Comparison of ENCODE assay signal across 16 cellular contexts in the genomic region with DNA sequence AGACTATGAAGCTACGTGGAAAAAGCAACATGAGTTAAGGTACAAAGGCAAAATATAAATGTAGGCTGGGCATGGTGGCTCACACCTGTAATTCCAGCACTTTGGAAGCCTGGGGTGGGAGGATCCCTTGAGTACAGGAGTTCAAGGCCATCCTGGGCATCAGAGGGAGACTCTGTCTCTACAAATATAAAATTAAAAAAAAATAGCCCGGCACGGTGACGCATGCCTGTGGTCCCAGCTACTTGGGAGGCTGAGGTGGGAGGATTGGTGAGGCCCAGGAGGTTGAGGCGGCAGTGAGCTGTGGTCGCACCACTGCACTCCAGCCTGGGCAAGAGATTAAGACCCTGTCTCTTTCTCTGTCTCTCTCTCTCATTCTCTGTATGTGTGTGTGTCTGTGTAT. TPM values are rescaled to one million over a fixed set of nuclear protein-coding genes. Genes with fewer than 3 reads are reported as not detected.
DNase-seq lines count a peak whose midpoint lies in the region; ATAC-seq lines count a peak whose summit lies in the region.
"Had no signal": no experiment of that assay in that cellular context is flagged by ENCODE, and none has a peak within 500 bp of the region (broad histone marks: within the 10 kb centered on the region; RNA-seq: fewer than 3 reads in every experiment).

No MANE protein-coding gene starts in this region.

- H3K4me1 Mint-ChIP-seq in activated naive CD4-positive, alpha-beta T cell treated with anti-CD3 and anti-CD28 coated beads, Interleukin-2, amount 50 U/mL, for 24 hours: peaks cover 59% of the 10 kb centered on the region
- H3K4me1 Mint-ChIP-seq in IgD-negative memory B cell: peaks cover 53 to 54% (median 54%) of the 10 kb centered on the region in 3 donors
- peaks cover 77% of the 10 kb centered on the region for H3K4me1 Mint-ChIP-seq in stimulated activated memory B cell treated with anti-CD40 and anti-IgM and Interleukin-4, amounts not matched to agents 10 μg/mL and 1 μg/mL and 100 μg/mL, for 72 hours

- H3K4me3 Mint-ChIP-seq in activated naive CD4-positive, alpha-beta T cell treated with anti-CD3 and anti-CD28 coated beads, Interleukin-2, amount 50 U/mL, for 24 hours: no peak overlapping the region
- peak overlapping the region in 3 of 4 donors; percentile 47 to 88 (median 79) for H3K4me3 Mint-ChIP-seq in IgD-negative memory B cell
- no peak overlapping the region for H3K4me3 Mint-ChIP-seq in stimulated activated memory B cell treated with anti-CD40 and anti-IgM and Interleukin-4, amounts not matched to agents 10 μg/mL and 1 μg/mL and 100 μg/mL, for 72 hours
- H3K4me3 Mint-ChIP-seq: dendritic cell treated with granulocyte-macrophage colony-stimulating factor and Interleukin-4, amounts not matched to agents 40 ng/mL and 50 ng/mL, for 4 days; GM23338 had no signal

- peaks cover 2% of the 10 kb centered on the region for H3K36me3 Mint-ChIP-seq in activated naive CD4-positive, alpha-beta T cell treated with anti-CD3 and anti-CD28 coated beads, Interleukin-2, amount 50 U/mL, for 24 hours
- no peaks in the 10 kb centered on the region for H3K36me3 Mint-ChIP-seq in IgD-negative memory B cell
- no peaks in the 10 kb centered on the region for H3K36me3 Mint-ChIP-seq in stimulated activated memory B cell treated with anti-CD40 and anti-IgM and Interleukin-4, amounts not matched to agents 10 μg/mL and 1 μg/mL and 100 μg/mL, for 72 hours

- peak overlapping the region; percentile 99 for H3K27ac ChIP-seq in epithelial cell of prostate

- peak overlapping the region; percentile 65 for H3K27ac Mint-ChIP-seq in activated naive CD4-positive, alpha-beta T cell treated with anti-CD3 and anti-CD28 coated beads, Interleukin-2, amount 50 U/mL, for 24 hours
- H3K27ac Mint-ChIP-seq in IgD-negative memory B cell: peak overlapping the region; percentile 53 to 90 (median 77)
- H3K27ac Mint-ChIP-seq in stimulated activated memory B cell treated with anti-CD40 and anti-IgM and Interleukin-4, amounts not matched to agents 10 μg/mL and 1 μg/mL and 100 μg/mL, for 72 hours: peak overlapping the region; percentile 50
- H3K27ac Mint-ChIP-seq: dendritic cell treated with granulocyte-macrophage colony-stimulating factor and Interleukin-4, amounts not matched to agents 40 ng/mL and 50 ng/mL, for 4 days; GM23338 had no signal

- H3K9me3 Mint-ChIP-seq in activated naive CD4-positive, alpha-beta T cell treated with anti-CD3 and anti-CD28 coated beads, Interleukin-2, amount 50 U/mL, for 24 hours: no peaks in the 10 kb centered on the region
- H3K9me3 Mint-ChIP-seq in IgD-negative memory B cell: no peaks in the 10 kb centered on the region
- no peaks in the 10 kb centered on the region for H3K9me3 Mint-ChIP-seq in stimulated activated memory B cell treated with anti-CD40 and anti-IgM and Interleukin-4, amounts not matched to agents 10 μg/mL and 1 μg/mL and 100 μg/mL, for 72 hours

- ATAC-seq in stimulated activated memory B cell treated with anti-CD40 and anti-IgM and Interleukin-4, amounts not matched to agents 10 μg/mL and 1 μg/mL and 100 μg/mL, for 72 hours: no peak
- no peak for ATAC-seq in GM21390 (IDR thresholded peaks at IDR 0.05; ENCODE audit: unreplicated experiment)
- ATAC-seq: activated T-cell treated with anti-CD3 and anti-CD28 coated beads, Interleukin-2, amount 50 U/mL, for 4 hours; GM23338 had no signal

- no peak for DNase-seq in activated naive CD4-positive, alpha-beta T cell treated with Interleukin-2 at 50 U/mL for 16 hours
- DNase-seq in epithelial cell of prostate (ENCODE audit: low read depth, low spot score) (no peak), germinal center (ENCODE audit: low spot score) (no peak)
- DNase-seq: activated CD4-positive, alpha-beta T cell treated with anti-CD3 and anti-CD28 coated beads, Interleukin-2, amount 50 U/mL, for 4 hours; activated T-cell treated with anti-CD3 and anti-CD28 coated beads, Interleukin-2, amount 50 U/mL, for 4 hours; DMS79; NCI-H1417; NCI-H510A; RPMI8226; stimulated activated CD8-positive, alpha-beta memory T cell treated with anti-CD3 and anti-CD28 coated beads, Interleukin-4, amount 100 ng/mL, for 48 hours had no signal

- H3K27me3 Mint-ChIP-seq in activated naive CD4-positive, alpha-beta T cell treated with anti-CD3 and anti-CD28 coated beads, Interleukin-2, amount 50 U/mL, for 24 hours: no peaks in the 10 kb centered on the region
- H3K27me3 Mint-ChIP-seq in IgD-negative memory B cell: peaks cover 1% of the 10 kb centered on the region
- no peaks in the 10 kb centered on the region for H3K27me3 Mint-ChIP-seq in stimulated activated memory B cell treated with anti-CD40 and anti-IgM and Interleukin-4, amounts not matched to agents 10 μg/mL and 1 μg/mL and 100 μg/mL, for 72 hours

RNA-seq across cellular contexts. Expression of a gene that starts 4.0 kb away (rescaled TPM):
- polyA plus RNA-seq in IgD-negative memory B cell: 48.1 TPM

Comparison
In these comparisons a context has a peak if more than half of its experiments do, and no peak if none do; other contexts are left out.
1. H3K4me3 Mint-ChIP-seq: peak in IgD-negative memory B cell (3 of 4); none in activated naive CD4-positive, alpha-beta T cell treated with anti-CD3 and anti-CD28 coated beads, Interleukin-2, amount 50 U/mL, for 24 hours (single experiment) and stimulated activated memory B cell treated with anti-CD40 and anti-IgM and Interleukin-4, amounts not matched to agents 10 μg/mL and 1 μg/mL and 100 μg/mL, for 72 hours (single experiment).
2. Peak in every context shown above with its lines, with median percentiles within 50 percentile points of each other: H3K27ac Mint-ChIP-seq.